20 cellular contexts compared by ENCODE assay signal in the genomic region with DNA sequence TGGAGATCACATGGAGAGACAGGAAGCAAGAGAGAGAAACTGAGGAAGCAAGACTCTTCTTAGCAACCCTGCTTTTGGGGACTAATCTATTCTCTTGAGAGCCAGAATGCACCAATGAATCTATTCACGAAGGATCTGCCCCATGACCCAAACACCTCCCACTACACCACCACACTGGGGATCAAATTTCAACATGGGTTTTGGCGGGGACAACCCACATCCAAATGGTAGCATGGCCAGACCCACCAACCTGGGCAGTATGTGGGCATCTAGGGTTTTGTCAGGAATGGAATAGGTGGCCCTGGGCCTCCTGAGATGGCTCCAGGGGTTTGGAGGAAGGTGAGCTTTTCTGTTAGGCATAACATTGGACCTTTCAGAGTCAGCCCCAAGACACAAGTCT.
"Had no signal": no experiment of that assay in that cellular context is flagged by ENCODE, and none has a peak within 500 bp of the region (broad histone marks: within the 10 kb centered on the region; RNA-seq: fewer than 3 reads in every experiment).

No MANE protein-coding gene starts in this region.

- H3K27ac ChIP-seq: cardiac muscle cell, esophagus muscularis mucosa, left ventricle myocardium inferior, stomach had no signal

- ATAC-seq: activated CD8-positive, alpha-beta memory T cell treated with anti-CD3 and anti-CD28 coated beads, Interleukin-2, amount 10 ng/mL, durations not matched to agents 7 days and 5 days; activated CD8-positive, alpha-beta T cell treated with anti-CD3 and anti-CD28 coated beads for 36 hours; gastrocnemius medialis; stimulated activated memory B cell treated with anti-CD40 and anti-IgM and Interleukin-4, amounts not matched to agents 10 μg/mL and 1 μg/mL and 100 μg/mL, for 72 hours had no signal

- H3K27me3 ChIP-seq: cardiac muscle cell, esophagus muscularis mucosa, gastrocnemius medialis, stomach, upper lobe of left lung had no signal

- H3K4me3 ChIP-seq: cardiac muscle cell, esophagus muscularis mucosa, gastrocnemius medialis, left ventricle myocardium inferior, stomach had no signal

- H3K36me3 ChIP-seq: cardiac muscle cell, esophagus muscularis mucosa, gastrocnemius medialis, left ventricle myocardium inferior, stomach, upper lobe of left lung had no signal

- H3K9me3 Mint-ChIP-seq: activated CD4-positive, alpha-beta T cell treated with anti-CD3 and anti-CD28 coated beads, Interleukin-2, amount 10 ng/mL, durations not matched to agents 24 days and 14 days; activated CD8-positive, alpha-beta T cell treated with anti-CD3 and anti-CD28 coated beads for 36 hours; activated naive CD4-positive, alpha-beta T cell treated with anti-CD3 and anti-CD28 coated beads, Interleukin-2, amount 10 ng/mL, durations not matched to agents 7 days and 5 days; stimulated activated memory B cell treated with anti-CD40 and anti-IgM and Interleukin-4, amounts not matched to agents 10 μg/mL and 1 μg/mL and 100 μg/mL, for 72 hours had no signal

- H3K27me3 Mint-ChIP-seq: activated CD4-positive, alpha-beta T cell treated with anti-CD3 and anti-CD28 coated beads, Interleukin-2, amount 10 ng/mL, durations not matched to agents 24 days and 14 days; activated CD8-positive, alpha-beta memory T cell treated with anti-CD3 and anti-CD28 coated beads, Interleukin-2, amount 10 ng/mL, durations not matched to agents 7 days and 5 days; stimulated activated memory B cell treated with anti-CD40 and anti-IgM and Interleukin-4, amounts not matched to agents 10 μg/mL and 1 μg/mL and 100 μg/mL, for 72 hours had no signal

- FAIRE-seq: endothelial cell of umbilical vein had no signal

- H3K9me3 ChIP-seq: esophagus muscularis mucosa, gastrocnemius medialis, left ventricle myocardium inferior, SK-N-SH, stomach, upper lobe of left lung had no signal

- H3K36me3 Mint-ChIP-seq: activated CD8-positive, alpha-beta memory T cell treated with anti-CD3 and anti-CD28 coated beads, Interleukin-2, amount 10 ng/mL, durations not matched to agents 7 days and 5 days; activated naive CD4-positive, alpha-beta T cell treated with anti-CD3 and anti-CD28 coated beads, Interleukin-2, amount 10 ng/mL, durations not matched to agents 7 days and 5 days; stimulated activated memory B cell treated with anti-CD40 and anti-IgM and Interleukin-4, amounts not matched to agents 10 μg/mL and 1 μg/mL and 100 μg/mL, for 72 hours had no signal

- H3K4me3 Mint-ChIP-seq: activated CD4-positive, alpha-beta T cell treated with anti-CD3 and anti-CD28 coated beads, Interleukin-2, amount 10 ng/mL, durations not matched to agents 24 days and 14 days; activated CD8-positive, alpha-beta memory T cell treated with anti-CD3 and anti-CD28 coated beads, Interleukin-2, amount 10 ng/mL, durations not matched to agents 7 days and 5 days; activated CD8-positive, alpha-beta T cell treated with anti-CD3 and anti-CD28 coated beads for 36 hours; activated naive CD4-positive, alpha-beta T cell treated with anti-CD3 and anti-CD28 coated beads, Interleukin-2, amount 10 ng/mL, durations not matched to agents 7 days and 5 days; stimulated activated memory B cell treated with anti-CD40 and anti-IgM and Interleukin-4, amounts not matched to agents 10 μg/mL and 1 μg/mL and 100 μg/mL, for 72 hours had no signal

- H3K27ac Mint-ChIP-seq: activated CD4-positive, alpha-beta T cell treated with anti-CD3 and anti-CD28 coated beads, Interleukin-2, amount 10 ng/mL, durations not matched to agents 24 days and 14 days; activated CD8-positive, alpha-beta memory T cell treated with anti-CD3 and anti-CD28 coated beads, Interleukin-2, amount 10 ng/mL, durations not matched to agents 7 days and 5 days; activated CD8-positive, alpha-beta T cell treated with anti-CD3 and anti-CD28 coated beads for 36 hours; activated naive CD4-positive, alpha-beta T cell treated with anti-CD3 and anti-CD28 coated beads, Interleukin-2, amount 10 ng/mL, durations not matched to agents 7 days and 5 days; stimulated activated memory B cell treated with anti-CD40 and anti-IgM and Interleukin-4, amounts not matched to agents 10 μg/mL and 1 μg/mL and 100 μg/mL, for 72 hours had no signal

- H3K4me1 Mint-ChIP-seq: activated CD4-positive, alpha-beta T cell treated with anti-CD3 and anti-CD28 coated beads, Interleukin-2, amount 10 ng/mL, durations not matched to agents 24 days and 14 days; activated CD8-positive, alpha-beta memory T cell treated with anti-CD3 and anti-CD28 coated beads, Interleukin-2, amount 10 ng/mL, durations not matched to agents 7 days and 5 days; activated naive CD4-positive, alpha-beta T cell treated with anti-CD3 and anti-CD28 coated beads, Interleukin-2, amount 10 ng/mL, durations not matched to agents 7 days and 5 days; stimulated activated memory B cell treated with anti-CD40 and anti-IgM and Interleukin-4, amounts not matched to agents 10 μg/mL and 1 μg/mL and 100 μg/mL, for 72 hours had no signal

- H3K4me2 ChIP-seq: SK-N-SH had no signal

- DNase-seq: activated CD4-positive, alpha-beta T cell treated with anti-CD3 and anti-CD28 coated beads, Interleukin-2, amount 10 ng/mL, durations not matched to agents 24 days and 14 days; activated CD8-positive, alpha-beta memory T cell treated with anti-CD3 and anti-CD28 coated beads, Interleukin-2, amount 10 ng/mL, durations not matched to agents 7 days and 5 days; activated CD8-positive, alpha-beta T cell treated with anti-CD3 and anti-CD28 coated beads for 36 hours; activated effector memory CD4-positive, alpha-beta T cell treated with anti-CD3 and anti-CD28 coated beads, Interleukin-2, amount 50 U/mL, for 16 hours; activated naive CD4-positive, alpha-beta T cell treated with anti-CD3 and anti-CD28 coated beads, Interleukin-2, amount 10 ng/mL, durations not matched to agents 7 days and 5 days; activated T-cell treated with anti-CD3 and anti-CD28 coated beads for 4 hours; amygdala; dermis blood vessel endothelial cell; effector memory CD4-positive, alpha-beta T cell; gastrocnemius medialis; hypothalamus; left ventricle myocardium inferior; SK-N-SH; stimulated activated CD4-positive, alpha-beta T cell treated with anti-CD3 and anti-CD28 coated beads, Interleukin-2, amount 100 ng/mL, for 24 hours; stomach; upper lobe of left lung had no signal
